ENCODE assay signal across 8 cellular contexts in genomic region chr11:6468712-6469495, GRCh38. TPM values are rescaled to one million over a fixed set of nuclear protein-coding genes. Genes with fewer than 3 reads are reported as not detected.
DNase-seq lines count a peak whose midpoint lies in the region; ATAC-seq, FAIRE-seq and TF ChIP-seq lines count a peak whose summit lies in the region.

No MANE protein-coding gene starts in this region.

- no peaks in the 10 kb centered on the region for H3F3A ChIP-seq in GM23248 (ENCODE audit: insufficient read depth)
- H3F3A ChIP-seq in MM.1S (ENCODE audit: insufficient read depth, low read length): no peaks in the 10 kb centered on the region

- no peaks in the 10 kb centered on the region for H3K9me3 ChIP-seq in GM23248 (ENCODE audit: low read depth)
- no peaks in the 10 kb centered on the region for H3K9me3 ChIP-seq in MM.1S (replicated peaks; ENCODE audit: insufficient read depth, low read length)
- no peaks in the 10 kb centered on the region for H3K9me3 ChIP-seq in WERI-Rb-1 (ENCODE audit: severe bottlenecking)
- H3K9me3 ChIP-seq in trophoblast cell (ENCODE audit: insufficient read depth, low read depth, low read length): no peaks in the 10 kb centered on the region

- no peak overlapping the region for H3K9ac ChIP-seq in GM23248
- H3K9ac ChIP-seq in MM.1S (ENCODE audit: low read length): no peak overlapping the region
- no peak overlapping the region for H3K9ac ChIP-seq in trophoblast cell (ENCODE audit: low read length)

- H2BK12ac ChIP-seq in trophoblast cell (ENCODE audit: low read length): no peak overlapping the region

- peak overlapping the region; percentile 13 for H4K8ac ChIP-seq in trophoblast cell (ENCODE audit: low read depth, low read length)

- peaks cover 6% of the 10 kb centered on the region for H3K79me1 ChIP-seq in trophoblast cell (ENCODE audit: low read length)

- FAIRE-seq in GM12891 (lab: Jason Lieb, UNC): peak; percentile 78

- peaks cover 53% of the 10 kb centered on the region for H3K79me2 ChIP-seq in GM23248 (ENCODE audit: insufficient read depth)
- H3K79me2 ChIP-seq in MM.1S (ENCODE audit: low read length): no peaks in the 10 kb centered on the region
- H3K79me2 ChIP-seq in trophoblast cell (ENCODE audit: control insufficient read depth, insufficient read depth, low read length, poor library complexity): peaks cover 4% of the 10 kb centered on the region

- H3K18ac ChIP-seq in trophoblast cell (ENCODE audit: low read length): no peak overlapping the region

- H3K4me1 ChIP-seq in GM23248 (ENCODE audit: insufficient read depth): 0 out of 2 replicates have a peak, but pooled peaks cover 5% of the 10 kb centered on the region
- 0 out of 2 replicates have a peak, but pooled peaks cover 3% of the 10 kb centered on the region for H3K4me1 ChIP-seq in MM.1S (ENCODE audit: low read length)
- H3K4me1 ChIP-seq in trophoblast cell (ENCODE audit: control insufficient read depth in 1 of 2, insufficient read depth in 2 of 2, low read length in 2 of 2): peaks cover 5 to 13% of the 10 kb centered on the region in 2 experiments

- no peak overlapping the region for H3K4ac ChIP-seq in trophoblast cell (ENCODE audit: low read depth, low read length)

- no peak overlapping the region for H4K91ac ChIP-seq in trophoblast cell (ENCODE audit: low read depth, low read length)

- intact Hi-C loops in Right ventricle myocardium inferior (cut with DNase I): loop anchor here (1.0 kb wide), 1 partner anchor 79 kb away; the partner anchor contains the start of gene SMPD1

- H3K14ac ChIP-seq in trophoblast cell (ENCODE audit: low read length): no peak overlapping the region

- in situ Hi-C loops in GM23248 (cut with MboI): no loop called here

- TF ChIP-seq CTCF in MM.1S (IDR thresholded peaks at IDR 0.05; ENCODE audit: low read length): no peak
- TF ChIP-seq CTCF in WERI-Rb-1 (IDR thresholded peaks at IDR 0.05; ENCODE audit: low read depth, low read length): no peak

- H3K27ac ChIP-seq in GM23248 (no peak overlapping the region), MM.1S (ENCODE audit: low read length) (no peak overlapping the region), WERI-Rb-1 (no peak overlapping the region), trophoblast cell (ENCODE audit: low read depth, low read length) (no peak overlapping the region)

- no peaks in the 10 kb centered on the region for H3K9me2 ChIP-seq in GM23248 (ENCODE audit: insufficient read depth)
- H3K9me2 ChIP-seq in MM.1S (replicated peaks; ENCODE audit: insufficient read depth, low read length): no peaks in the 10 kb centered on the region

- H3K27me3 ChIP-seq in GM23248 (replicated peaks; ENCODE audit: insufficient read depth): no peaks in the 10 kb centered on the region
- H3K27me3 ChIP-seq in MM.1S (replicated peaks; ENCODE audit: insufficient read depth, low read length): no peaks in the 10 kb centered on the region
- no peaks in the 10 kb centered on the region for H3K27me3 ChIP-seq in WERI-Rb-1 (ENCODE audit: insufficient read depth, low read depth, severe bottlenecking)
- H3K27me3 ChIP-seq in trophoblast cell (ENCODE audit: insufficient read depth, low read length): no peaks in the 10 kb centered on the region

- H2BK120ac ChIP-seq in trophoblast cell (ENCODE audit: insufficient read depth, low read length, poor library complexity): no peak overlapping the region

- H4K20me1 ChIP-seq in GM23248 (ENCODE audit: insufficient read depth): no peaks in the 10 kb centered on the region
- H4K20me1 ChIP-seq in MM.1S (ENCODE audit: insufficient read depth, low read length): no peaks in the 10 kb centered on the region

- H3K23ac ChIP-seq in trophoblast cell (ENCODE audit: low read length): no peak overlapping the region

- H3K4me2 ChIP-seq in GM23248 (ENCODE audit: unreplicated experiment): no peak overlapping the region
- H3K4me2 ChIP-seq in MM.1S (ENCODE audit: low read depth, low read length): no peak overlapping the region
- H3K4me2 ChIP-seq in trophoblast cell (ENCODE audit: low read length): no peak overlapping the region

- H2AFZ ChIP-seq in GM23248 (no peak overlapping the region), MM.1S (ENCODE audit: low read length) (peak overlapping the region; percentile 36; the same call in 1 of the 2 replicates), trophoblast cell (ENCODE audit: insufficient read depth, low read length, poor library complexity) (no peak overlapping the region)

- H2BK5ac ChIP-seq in trophoblast cell (ENCODE audit: low read depth, low read length, poor library complexity): no peak overlapping the region

- DNase-seq in GM12891 (ENCODE audit: insufficient read length, low spot score) (peak; percentile 53), GM23248 (peak; percentile 24), MM.1S (no peak), WERI-Rb-1 (peak; percentile 65), Right ventricle myocardium inferior (ENCODE audit: missing footprints) (peak; percentile 91), trophoblast cell (peak; percentile 56 to 67), T-helper 9 cell (no peak)
- no peak for DNase-seq in stimulated activated CD4-positive, alpha-beta T cell treated with anti-CD3 and anti-CD28 coated beads, Interleukin-4, amount 100 ng/mL, for 24 hours

- peak; percentile 89 for ATAC-seq in Right ventricle myocardium inferior

- no peak overlapping the region for H3K4me3 ChIP-seq in GM23248
- no peak overlapping the region for H3K4me3 ChIP-seq in MM.1S (ENCODE audit: low read length)
- no peak overlapping the region for H3K4me3 ChIP-seq in WERI-Rb-1 (ENCODE audit: low read depth, low read length)
- H3K4me3 ChIP-seq in trophoblast cell (ENCODE audit: low read depth, low read length): no peak overlapping the region

- H2AK5ac ChIP-seq in trophoblast cell (ENCODE audit: low read length): no peak overlapping the region

- H3K36me3 ChIP-seq in GM23248 (ENCODE audit: low read depth) (peaks cover 6% of the 10 kb centered on the region; the same call in 1 of the 2 replicates), MM.1S (replicated peaks; ENCODE audit: insufficient read depth, low read length) (no peaks in the 10 kb centered on the region), WERI-Rb-1 (peaks cover 13% of the 10 kb centered on the region), trophoblast cell (ENCODE audit: control insufficient read depth in 1 of 2, insufficient read depth in 2 of 2, low read length in 2 of 2) (peaks cover 0 to 6% of the 10 kb centered on the region in 2 experiments)

- no peak for TF ChIP-seq POLR2A in GM12891 (IDR thresholded peaks at IDR 0.05; ENCODE audit: low read depth, low read length)

- WGBS in GM23248 (ENCODE audit: low coverage in 1 of 2, low lambda C conversion rate in 2 of 2, missing lambda C conversion rate in 2 of 2), 2 experiments: 43% methylated on average over 6 of the region's 6 CpGs
- WGBS in trophoblast cell (ENCODE audit: extremely low coverage, insufficient coverage, insufficient read length): no CpG with 5 or more reads among the region's 6 CpGs

- no peak overlapping the region for H4K12ac ChIP-seq in trophoblast cell (ENCODE audit: low read depth, low read length)

TF ChIP-seq in GM12891, 5 proteins besides CTCF, POLR2A, EP300 and RAD21:
- TF ChIP-seq PAX5 (IDR thresholded peaks at IDR 0.05; ENCODE audit: insufficient read depth, low read length, severe bottlenecking): no peak
- TF ChIP-seq SPI1 (IDR thresholded peaks at IDR 0.05; ENCODE audit: low read depth, low read length): peak; percentile 37
- TF ChIP-seq TAF1 (IDR thresholded peaks at IDR 0.05; ENCODE audit: low read depth, low read length): no peak
- TF ChIP-seq POLR2AphosphoS5 (IDR thresholded peaks at IDR 0.05; ENCODE audit: low read depth, low read length): no peak
- TF ChIP-seq POU2F2 (IDR thresholded peaks at IDR 0.05; ENCODE audit: low read depth, low read length): no peak
TF ChIP-seq in GM12891: peak in this region for 1.

RNA-seq across cellular contexts. Expression of gene TRIM3, which starts 4.8 kb away (rescaled TPM):
- polyA plus RNA-seq in GM12891 (2012; ENCODE audit: low read depth, missing spikeins): 3.9 TPM
- 20.5 and 29.9 TPM in 2 replicates for total RNA-seq in GM23248 (2014; rRNA removed; shearing (Covaris generic))
- 15.2 and 17.1 TPM in 2 replicates for polyA plus RNA-seq in GM23248 (2016; fragmentation: Nextera tagmentation; extraction: Ambion mirVana)
- total RNA-seq in Right ventricle myocardium inferior: 12.5 TPM
- 8.2 and 8.9 TPM in 2 replicates for polyA plus RNA-seq in trophoblast cell (2013)

RNA-seq across cellular contexts. Expression of gene ARFIP2, which starts 12.2 kb away (rescaled TPM):
- polyA plus RNA-seq in GM12891 (2012; ENCODE audit: low read depth, missing spikeins): 34.4 TPM
- total RNA-seq in GM23248 (2014; rRNA removed; shearing (Covaris generic)): 69.5 and 75.0 TPM in 2 replicates
- polyA plus RNA-seq in GM23248 (2016; fragmentation: Nextera tagmentation; extraction: Ambion mirVana): 56.6 and 57.9 TPM in 2 replicates
- total RNA-seq in Right ventricle myocardium inferior: 15.1 TPM
- 51.2 and 54.9 TPM in 2 replicates for polyA plus RNA-seq in trophoblast cell (2013)

RNA-seq across cellular contexts. Expression of gene TIMM10B, which starts 12.4 kb away (rescaled TPM):
- 26.1 TPM for polyA plus RNA-seq in GM12891 (2012; ENCODE audit: low read depth, missing spikeins)
- 31.7 and 43.8 TPM in 2 replicates for total RNA-seq in GM23248 (2014; rRNA removed; shearing (Covaris generic))
- 35.0 and 35.4 TPM in 2 replicates for polyA plus RNA-seq in GM23248 (2016; fragmentation: Nextera tagmentation; extraction: Ambion mirVana)
- 14.1 TPM for total RNA-seq in Right ventricle myocardium inferior
- 36.3 and 36.7 TPM in 2 replicates for polyA plus RNA-seq in trophoblast cell (2013)

RNA-seq across cellular contexts. Expression of gene HPX, which starts 28.1 kb away (rescaled TPM):
- 11.3 TPM for polyA plus RNA-seq in GM12891 (2012; ENCODE audit: low read depth, missing spikeins)
- 0.22 and 1.1 TPM in 2 replicates for total RNA-seq in GM23248 (2014; rRNA removed; shearing (Covaris generic))
- 0.43 and 0.46 TPM in 2 replicates for polyA plus RNA-seq in GM23248 (2016; fragmentation: Nextera tagmentation; extraction: Ambion mirVana)
- total RNA-seq in Right ventricle myocardium inferior: not detected
- polyA plus RNA-seq in trophoblast cell (2013): 0.93 and 0.94 TPM in 2 replicates

RNA-seq across cellular contexts. Expression of gene DNHD1, which starts 28.2 kb away (rescaled TPM):
- polyA plus RNA-seq in GM12891 (2012; ENCODE audit: low read depth, missing spikeins): 11.9 TPM
- 2.2 and 4.6 TPM in 2 replicates for total RNA-seq in GM23248 (2014; rRNA removed; shearing (Covaris generic))
- 1.1 and 1.2 TPM in 2 replicates for polyA plus RNA-seq in GM23248 (2016; fragmentation: Nextera tagmentation; extraction: Ambion mirVana)
- 3.9 TPM for total RNA-seq in Right ventricle myocardium inferior
- polyA plus RNA-seq in trophoblast cell (2013): 2.9 and 3.1 TPM in 2 replicates

Comparison
In these comparisons a context has a peak if more than half of its experiments do, and no peak if none do; other contexts are left out.
1. DNase-seq: peak in GM12891 (single experiment), GM23248 (single experiment), WERI-Rb-1 (single experiment), Right ventricle myocardium inferior (single experiment) and trophoblast cell (2 of 2); none in MM.1S (single experiment), T-helper 9 cell (single experiment) and stimulated activated CD4-positive, alpha-beta T cell treated with anti-CD3 and anti-CD28 coated beads, Interleukin-4, amount 100 ng/mL, for 24 hours (single experiment).